In genomic region chr1:44688760-44689446, GRCh38 we compare ENCODE assay signal across 19 cellular contexts. TPM values are rescaled to one million over a fixed set of nuclear protein-coding genes. Genes with fewer than 3 reads are reported as not detected.
"Had no signal": no experiment of that assay in that cellular context is flagged by ENCODE, and none has a peak within 500 bp of the region (broad histone marks: within the 10 kb centered on the region; RNA-seq: fewer than 3 reads in every experiment).

No MANE protein-coding gene starts in this region.

- H3K36me3 Mint-ChIP-seq: activated CD4-positive, alpha-beta memory T cell treated with anti-CD3 and anti-CD28 coated beads for 36 hours; activated CD8-positive, alpha-beta memory T cell treated with anti-CD3 and anti-CD28 coated beads, Interleukin-2, amount 10 ng/mL, durations not matched to agents 7 days and 5 days; activated naive CD4-positive, alpha-beta T cell treated with anti-CD3 and anti-CD28 coated beads, Interleukin-2, amount 10 ng/mL, durations not matched to agents 7 days and 5 days had no signal

- H3K4me1 ChIP-seq: esophagus squamous epithelium, pancreas, tibial artery had no signal

- H3K9ac ChIP-seq: SK-N-SH had no signal

- ATAC-seq: activated CD8-positive, alpha-beta memory T cell treated with anti-CD3 and anti-CD28 coated beads, Interleukin-2, amount 10 ng/mL, durations not matched to agents 7 days and 5 days; pancreas; stimulated activated naive B cell treated with anti-CD40 and anti-IgM and Interleukin-4, amounts not matched to agents 10 μg/mL and 1 μg/mL and 100 μg/mL, for 72 hours had no signal

- H3K27ac Mint-ChIP-seq: activated CD4-positive, alpha-beta memory T cell treated with anti-CD3 and anti-CD28 coated beads for 36 hours; activated CD8-positive, alpha-beta memory T cell treated with anti-CD3 and anti-CD28 coated beads, Interleukin-2, amount 10 ng/mL, durations not matched to agents 7 days and 5 days; activated naive CD4-positive, alpha-beta T cell treated with anti-CD3 and anti-CD28 coated beads, Interleukin-2, amount 10 ng/mL, durations not matched to agents 7 days and 5 days; activated T-helper 2 cell treated with anti-CD3 and anti-CD28 coated beads, Interferon-gamma antibody, Interleukin-2, Interleukin-4, amounts not matched to agents 10 μg/mL and 5 μg/mL and 100 μg/mL, durations not matched to agents 14 hours and 24 hours and 36 hours; mesothelial cell of epicardium; stimulated activated naive B cell treated with anti-CD40 and anti-IgM and Interleukin-4, amounts not matched to agents 10 μg/mL and 1 μg/mL and 100 μg/mL, for 72 hours had no signal

- DNase-seq: activated CD4-positive, alpha-beta memory T cell treated with anti-CD3 and anti-CD28 coated beads for 36 hours; activated CD8-positive, alpha-beta memory T cell treated with anti-CD3 and anti-CD28 coated beads, Interleukin-2, amount 10 ng/mL, durations not matched to agents 7 days and 5 days; activated naive CD4-positive, alpha-beta T cell treated with anti-CD3 and anti-CD28 coated beads, Interleukin-2, amount 10 ng/mL, durations not matched to agents 7 days and 5 days; activated T-cell treated with anti-CD3 and anti-CD28 coated beads, Interleukin-2, amount 50 U/mL, for 1 hour; esophagus squamous epithelium; kidney glomerular epithelial cell; pancreas; SK-N-SH; stimulated activated CD4-positive, alpha-beta T cell treated with anti-CD3 and anti-CD28 coated beads, Interleukin-4, amount 100 ng/mL, for 1 hour; stimulated activated naive B cell treated with anti-CD40 and anti-IgM and Interleukin-4, amounts not matched to agents 10 μg/mL and 1 μg/mL and 100 μg/mL, for 72 hours; T-helper 1 cell; tibial artery had no signal

- H3K4me3 ChIP-seq: cardiac muscle cell, esophagus squamous epithelium, pancreas, tibial artery had no signal

- H3K36me3 ChIP-seq: cardiac muscle cell, esophagus squamous epithelium, pancreas, tibial artery had no signal

- H3K4me3 Mint-ChIP-seq: activated CD4-positive, alpha-beta memory T cell treated with anti-CD3 and anti-CD28 coated beads for 36 hours; activated CD8-positive, alpha-beta memory T cell treated with anti-CD3 and anti-CD28 coated beads, Interleukin-2, amount 10 ng/mL, durations not matched to agents 7 days and 5 days; activated naive CD4-positive, alpha-beta T cell treated with anti-CD3 and anti-CD28 coated beads, Interleukin-2, amount 10 ng/mL, durations not matched to agents 7 days and 5 days; mesothelial cell of epicardium; neural crest cell; stimulated activated naive B cell treated with anti-CD40 and anti-IgM and Interleukin-4, amounts not matched to agents 10 μg/mL and 1 μg/mL and 100 μg/mL, for 72 hours had no signal

- H3K9me3 ChIP-seq: esophagus squamous epithelium, pancreas, SK-N-SH, tibial artery had no signal

- H3K27ac ChIP-seq: cardiac muscle cell, esophagus squamous epithelium, pancreas, tibial artery had no signal

- H3K4me1 Mint-ChIP-seq: neural crest cell had no signal

- H3K27me3 Mint-ChIP-seq: activated CD4-positive, alpha-beta memory T cell treated with anti-CD3 and anti-CD28 coated beads for 36 hours; stimulated activated naive B cell treated with anti-CD40 and anti-IgM and Interleukin-4, amounts not matched to agents 10 μg/mL and 1 μg/mL and 100 μg/mL, for 72 hours had no signal

- H3K9me3 Mint-ChIP-seq: activated CD4-positive, alpha-beta memory T cell treated with anti-CD3 and anti-CD28 coated beads for 36 hours; activated naive CD4-positive, alpha-beta T cell treated with anti-CD3 and anti-CD28 coated beads, Interleukin-2, amount 10 ng/mL, durations not matched to agents 7 days and 5 days; activated T-helper 2 cell treated with anti-CD3 and anti-CD28 coated beads, Interferon-gamma antibody, Interleukin-2, Interleukin-4, amounts not matched to agents 10 μg/mL and 5 μg/mL and 100 μg/mL, durations not matched to agents 14 hours and 24 hours and 36 hours; mesothelial cell of epicardium; neural crest cell had no signal

- H3K4me2 ChIP-seq: SK-N-SH had no signal

- H3K27me3 ChIP-seq: cardiac muscle cell, pancreas had no signal

RNA-seq across cellular contexts. Expression of gene RNU5D-1, which starts 42.1 kb away (rescaled TPM):
- total RNA-seq: activated CD4-positive, alpha-beta memory T cell treated with anti-CD3 and anti-CD28 coated beads for 36 hours; activated CD8-positive, alpha-beta memory T cell treated with anti-CD3 and anti-CD28 coated beads, Interleukin-2, amount 10 ng/mL, durations not matched to agents 7 days and 5 days; activated T-helper 2 cell treated with anti-CD3 and anti-CD28 coated beads, Interferon-gamma antibody, Interleukin-2, Interleukin-4, amounts not matched to agents 10 μg/mL and 5 μg/mL and 100 μg/mL, durations not matched to agents 14 hours and 24 hours and 36 hours; cardiac muscle cell; esophagus squamous epithelium; fibroblast of villous mesenchyme; lower leg skin; mesothelial cell of epicardium; myocyte; neural crest cell; pancreas had no signal
- polyA plus RNA-seq: cardiac muscle cell, pancreas, SK-N-SH had no signal
